Comparison of ENCODE assay signal across 5 cellular contexts in genomic region chr1:15122331-15122730, GRCh38.
"Had no signal": no experiment of that assay in that cellular context is flagged by ENCODE, and none has a peak within 500 bp of the region (broad histone marks: within the 10 kb centered on the region; RNA-seq: fewer than 3 reads in every experiment).

No MANE protein-coding gene starts in this region.

- ATAC-seq: HCT116, K562 had no signal

- DNase-seq: GM23248, IMR-90 had no signal

- H2AFZ ChIP-seq: GM23248 had no signal

- H3K4me1 ChIP-seq: HAP-1 had no signal

- H3K4me3 ChIP-seq: GM23248, HAP-1, K562 had no signal

- H3K27ac ChIP-seq: GM23248 had no signal

- H3K9ac ChIP-seq: GM23248 had no signal

- H3K9me3 ChIP-seq: HAP-1 had no signal

- H3K36me3 ChIP-seq: HAP-1 had no signal
